Comparison of ENCODE assay signal across 8 cellular contexts in the genomic region with DNA sequence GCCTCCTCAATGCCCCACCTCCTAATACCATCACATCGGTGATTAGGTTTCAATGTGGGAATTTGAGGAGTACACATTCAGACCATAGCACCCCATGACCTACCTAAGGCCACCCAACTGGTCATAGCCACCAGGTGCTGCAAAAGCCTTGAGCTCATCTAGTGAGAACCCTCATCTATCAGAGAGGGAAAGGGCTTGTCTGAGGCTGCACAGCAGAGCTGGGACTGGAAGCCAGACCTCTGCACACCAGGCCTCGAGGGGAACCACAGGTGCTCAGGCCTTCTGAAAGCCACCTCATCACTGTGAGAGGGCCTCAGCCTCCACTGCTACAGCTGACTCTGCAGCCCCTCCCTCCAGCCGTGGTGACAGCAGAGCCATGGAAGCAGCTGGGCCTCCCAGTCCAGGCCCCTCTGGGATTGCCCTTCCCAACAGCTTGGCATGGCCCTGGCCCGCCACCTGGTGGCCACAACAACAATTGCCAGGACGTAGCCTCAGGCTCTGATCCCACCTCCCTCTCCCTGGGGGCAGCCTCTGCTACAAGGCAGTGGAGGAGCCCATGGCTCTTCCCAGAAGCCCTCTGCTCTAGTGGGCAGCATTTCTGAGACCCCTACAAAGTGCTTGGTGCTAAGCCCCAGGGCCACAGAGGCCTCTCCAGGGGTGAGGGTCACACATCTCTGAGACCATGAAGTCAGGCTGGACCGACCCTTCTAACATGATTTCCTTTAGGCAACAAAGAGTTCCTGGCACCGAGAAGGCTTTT. TPM values are rescaled to one million over a fixed set of nuclear protein-coding genes. Genes with fewer than 3 reads are reported as not detected.
A peak's percentile ranks its signal among the peaks of the same experiment; 100 is the strongest.
DNase-seq lines count a peak whose midpoint lies in the region; ATAC-seq lines count a peak whose summit lies in the region.

No MANE protein-coding gene starts in this region.

- intact Hi-C loops in cardiac septum (cut with DNase I), result loop anchor here (1.0 to 10.0 kb wide), 4 partner anchors 127 to 541 kb away; a partner anchor contains a TSS

- no peaks in the 10 kb centered on the region for H3K36me3 Mint-ChIP-seq in activated naive CD8-positive, alpha-beta T cell treated with anti-CD3 and anti-CD28 coated beads, Interleukin-2, amount 10 ng/mL, durations not matched to agents 7 days and 5 days

- POLR2A ChIA-PET in activated naive CD8-positive, alpha-beta T cell treated with anti-CD3 and anti-CD28 coated beads, Interleukin-2, amount 10 ng/mL, durations not matched to agents 7 days and 5 days (lab: Charles Lee), result interaction anchor here (2.1 to 4.9 kb wide), 3 partner anchors 168 to 178 kb away, joined by 6 to 29 read pairs (median 11); no protein-coding TSS in a partner anchor

- H3K27ac Mint-ChIP-seq in activated naive CD8-positive, alpha-beta T cell treated with anti-CD3 and anti-CD28 coated beads, Interleukin-2, amount 10 ng/mL, durations not matched to agents 7 days and 5 days, result no peak overlapping the region

- H3K4me1 Mint-ChIP-seq in activated naive CD8-positive, alpha-beta T cell treated with anti-CD3 and anti-CD28 coated beads, Interleukin-2, amount 10 ng/mL, durations not matched to agents 7 days and 5 days, result peaks cover 11% of the 10 kb centered on the region

- ATAC-seq in activated naive CD8-positive, alpha-beta T cell treated with anti-CD3 and anti-CD28 coated beads, Interleukin-2, amount 10 ng/mL, durations not matched to agents 7 days and 5 days (ENCODE audit: low read depth), result peak; percentile 17

- DNase-seq in NOMO-1 (lab: John Stamatoyannopoulos, UW; ENCODE audit: unreplicated experiment in 2 of 2), result peak; percentile 26 to 55
- no peak for DNase-seq in NOMO-1 treated with dmso at 0.1 percent for 144 hours (lab: John Stamatoyannopoulos, UW; ENCODE audit: unreplicated experiment)
- peak; percentile 68 for DNase-seq in NAMALWA (ENCODE audit: low spot score)
- DNase-seq in SKM-1 (lab: John Stamatoyannopoulos, UW; ENCODE audit: unreplicated experiment), result peak; percentile 31
- peak; percentile 76 for DNase-seq in activated naive CD8-positive, alpha-beta T cell treated with anti-CD3 and anti-CD28 coated beads, Interleukin-2, amount 10 ng/mL, durations not matched to agents 7 days and 5 days
- peak; percentile 88 for DNase-seq in cardiac septum (ENCODE audit: low spot score)
- peak; percentile 61 for DNase-seq in putamen (ENCODE audit: low spot score)
- no peak for DNase-seq in SIG-M5 (lab: John Stamatoyannopoulos, UW)

- no peaks in the 10 kb centered on the region for H3K9me3 Mint-ChIP-seq in activated naive CD8-positive, alpha-beta T cell treated with anti-CD3 and anti-CD28 coated beads, Interleukin-2, amount 10 ng/mL, durations not matched to agents 7 days and 5 days

- peaks cover 13% of the 10 kb centered on the region for H3K27me3 Mint-ChIP-seq in activated naive CD8-positive, alpha-beta T cell treated with anti-CD3 and anti-CD28 coated beads, Interleukin-2, amount 10 ng/mL, durations not matched to agents 7 days and 5 days

- no peak overlapping the region for H3K4me3 Mint-ChIP-seq in activated naive CD8-positive, alpha-beta T cell treated with anti-CD3 and anti-CD28 coated beads, Interleukin-2, amount 10 ng/mL, durations not matched to agents 7 days and 5 days

RNA-seq across cellular contexts. Expression of a gene that starts 41.0 kb away (rescaled TPM):
- total RNA-seq in activated naive CD8-positive, alpha-beta T cell treated with anti-CD3 and anti-CD28 coated beads, Interleukin-2, amount 10 ng/mL, durations not matched to agents 7 days and 5 days, result 1 to 10 TPM; 6.5 to 7.3 TPM
- 20.7 TPM for total RNA-seq in cardiac septum

Comparison
In these comparisons a context has a peak if more than half of its experiments do, and no peak if none do; other contexts are left out.
1. DNase-seq: peak in NOMO-1 (2 of 2), NAMALWA (single experiment), SKM-1 (single experiment), activated naive CD8-positive, alpha-beta T cell treated with anti-CD3 and anti-CD28 coated beads, Interleukin-2, amount 10 ng/mL, durations not matched to agents 7 days and 5 days (single experiment), cardiac septum (single experiment) and putamen (single experiment); none in NOMO-1 treated with dmso at 0.1 percent for 144 hours (single experiment) and SIG-M5 (single experiment).